In genomic region chr1:233500111-233500510, GRCh38 we compare ENCODE assay signal across 28 cellular contexts.
"Had no signal": no experiment of that assay in that cellular context is flagged by ENCODE, and none has a peak within 500 bp of the region (broad histone marks: within the 10 kb centered on the region; RNA-seq: fewer than 3 reads in every experiment).

No MANE protein-coding gene starts in this region.

- H3K27ac Mint-ChIP-seq: natural killer cell; nephron; neural progenitor cell; progenitor cell of endocrine pancreas; stimulated activated effector memory CD8-positive, alpha-beta T cell treated with anti-CD3 and anti-CD28 coated beads, Interleukin-12 subunit alpha, Interleukin-12 subunit beta, amount 100 ng/mL, for 72 hours; stimulated activated naive B cell treated with anti-CD40 and anti-IgM and Interleukin-4, amounts not matched to agents 10 μg/mL and 1 μg/mL and 100 μg/mL, for 72 hours; stimulated activated naive CD8-positive, alpha-beta T cell treated with anti-CD3 and anti-CD28 coated beads, Interleukin-15, Interleukin-2, amounts not matched to agents 100 ng/mL and 50 ng/mL, for 24 hours had no signal

- FAIRE-seq: small intestine, urothelium cell line had no signal

- H3K27ac ChIP-seq: neural progenitor cell, ovary, parathyroid adenoma, psoas muscle, right lobe of liver, sigmoid colon, stomach, testis, tibial artery, upper lobe of left lung, vagina had no signal

- H3K9me3 Mint-ChIP-seq: natural killer cell; nephron; neural progenitor cell; stimulated activated effector memory CD8-positive, alpha-beta T cell treated with anti-CD3 and anti-CD28 coated beads, Interleukin-12 subunit alpha, Interleukin-12 subunit beta, amount 100 ng/mL, for 72 hours; stimulated activated naive CD8-positive, alpha-beta T cell treated with anti-CD3 and anti-CD28 coated beads, Interleukin-15, Interleukin-2, amounts not matched to agents 100 ng/mL and 50 ng/mL, for 24 hours had no signal

- H3K36me3 ChIP-seq: neural progenitor cell, ovary, right lobe of liver, sigmoid colon, stomach, tibial artery, upper lobe of left lung, vagina had no signal

- ATAC-seq: natural killer cell; psoas muscle; right cardiac atrium; right lobe of liver; stimulated activated effector memory CD8-positive, alpha-beta T cell treated with anti-CD3 and anti-CD28 coated beads, Interleukin-12 subunit alpha, Interleukin-12 subunit beta, amount 100 ng/mL, for 72 hours; stimulated activated naive B cell treated with anti-CD40 and anti-IgM and Interleukin-4, amounts not matched to agents 10 μg/mL and 1 μg/mL and 100 μg/mL, for 72 hours had no signal

- H3K4me2 ChIP-seq: neural progenitor cell had no signal

- H3K4me3 ChIP-seq: neural progenitor cell, ovary, psoas muscle, right lobe of liver, sigmoid colon, stomach, testis, tibial artery, upper lobe of left lung, vagina had no signal

- H3K27me3 Mint-ChIP-seq: stimulated activated naive CD8-positive, alpha-beta T cell treated with anti-CD3 and anti-CD28 coated beads, Interleukin-15, Interleukin-2, amounts not matched to agents 100 ng/mL and 50 ng/mL, for 24 hours had no signal

- H3K79me2 ChIP-seq: parathyroid adenoma had no signal

- H3K9ac ChIP-seq: neural progenitor cell, parathyroid adenoma had no signal

- DNase-seq: natural killer cell; occipital lobe; ovary; posterior cingulate gyrus; psoas muscle; right cardiac atrium; right lobe of liver; sigmoid colon; small intestine; stimulated activated CD4-positive, alpha-beta T cell treated with anti-CD3 and anti-CD28 coated beads, Interleukin-15, amount 100 ng/mL, for 24 hours; stimulated activated CD4-positive, alpha-beta T cell treated with anti-CD3 and anti-CD28 coated beads, Interleukin-2, amount 100 ng/mL, for 24 hours; stimulated activated CD4-positive, alpha-beta T cell treated with anti-CD3 and anti-CD28 coated beads, Interleukin-2, amount 100 ng/mL, for 48 hours; stimulated activated CD4-positive, alpha-beta T cell treated with anti-CD3 and anti-CD28 coated beads, Interleukin-4, amount 100 ng/mL, for 24 hours; stimulated activated naive B cell treated with anti-CD40 and anti-IgM and Interleukin-4, amounts not matched to agents 10 μg/mL and 1 μg/mL and 100 μg/mL, for 72 hours; stimulated activated naive CD4-positive, alpha-beta T cell treated with Interleukin-2 at 50 U/mL for 16 hours; stomach; testis; tibial artery; trophoblast cell; upper lobe of left lung had no signal

- H3K36me3 Mint-ChIP-seq: natural killer cell; neural progenitor cell; stimulated activated effector memory CD8-positive, alpha-beta T cell treated with anti-CD3 and anti-CD28 coated beads, Interleukin-12 subunit alpha, Interleukin-12 subunit beta, amount 100 ng/mL, for 72 hours; stimulated activated naive B cell treated with anti-CD40 and anti-IgM and Interleukin-4, amounts not matched to agents 10 μg/mL and 1 μg/mL and 100 μg/mL, for 72 hours had no signal

- H3K27me3 ChIP-seq: neural progenitor cell, ovary, right lobe of liver, sigmoid colon, stomach, testis, tibial artery, upper lobe of left lung, vagina had no signal

- H2AFZ ChIP-seq: neural progenitor cell, parathyroid adenoma had no signal

- H3K4me1 ChIP-seq: parathyroid adenoma, psoas muscle, right lobe of liver, sigmoid colon, stomach, testis, upper lobe of left lung, vagina had no signal

- H3K4me3 Mint-ChIP-seq: natural killer cell; nephron; neural progenitor cell; stimulated activated effector memory CD8-positive, alpha-beta T cell treated with anti-CD3 and anti-CD28 coated beads, Interleukin-12 subunit alpha, Interleukin-12 subunit beta, amount 100 ng/mL, for 72 hours; stimulated activated naive B cell treated with anti-CD40 and anti-IgM and Interleukin-4, amounts not matched to agents 10 μg/mL and 1 μg/mL and 100 μg/mL, for 72 hours; stimulated activated naive CD8-positive, alpha-beta T cell treated with anti-CD3 and anti-CD28 coated beads, Interleukin-15, Interleukin-2, amounts not matched to agents 100 ng/mL and 50 ng/mL, for 24 hours had no signal

- H3K9me3 ChIP-seq: ovary, psoas muscle, right lobe of liver, sigmoid colon, testis, tibial artery, upper lobe of left lung, vagina had no signal

- H3K4me1 Mint-ChIP-seq: natural killer cell; nephron; stimulated activated effector memory CD8-positive, alpha-beta T cell treated with anti-CD3 and anti-CD28 coated beads, Interleukin-12 subunit alpha, Interleukin-12 subunit beta, amount 100 ng/mL, for 72 hours had no signal
